In genomic region chr10:122484276-122485060, GRCh38 we compare ENCODE assay signal across 24 cellular contexts. TPM values are rescaled to one million over a fixed set of nuclear protein-coding genes. Genes with fewer than 3 reads are reported as not detected.
A peak's percentile ranks its signal among the peaks of the same experiment; 100 is the strongest.
DNase-seq lines count a peak whose midpoint lies in the region; ATAC-seq and TF ChIP-seq lines count a peak whose summit lies in the region.
"Had no signal": no experiment of that assay in that cellular context is flagged by ENCODE, and none has a peak within 500 bp of the region (broad histone marks: within the 10 kb centered on the region; RNA-seq: fewer than 3 reads in every experiment).

No MANE protein-coding gene starts in this region.

- intact Hi-C loops in Right ventricle myocardium superior (cut with DNase I), result no loop called here
- intact Hi-C loops in left cardiac atrium (cut with DNase I), result no loop called here
- intact Hi-C loops in transverse colon (cut with DNase I; ENCODE audit: low total_unique reads), result no loop called here

- H3K27ac ChIP-seq in cingulate gyrus (ENCODE audit: low read depth, low read length), result peak overlapping the region; percentile 88
- H3K27ac ChIP-seq in transverse colon, result peak overlapping the region in 3 of 4 donors; percentile 58 to 64 (median 64)
- H3K27ac ChIP-seq in neural progenitor cell, result no peak overlapping the region
- H3K27ac ChIP-seq: BLaER1, HL-60, SJCRH30 had no signal

- ATAC-seq in Right ventricle myocardium superior (ENCODE audit: poor library complexity), result no peak
- no peak for ATAC-seq in left cardiac atrium
- ATAC-seq in stimulated activated memory B cell treated with anti-CD40 and anti-IgM and Interleukin-4, amounts not matched to agents 10 μg/mL and 1 μg/mL and 100 μg/mL, for 72 hours, result no peak
- no peak for ATAC-seq in GM18505 (IDR thresholded peaks at IDR 0.05; ENCODE audit: unreplicated experiment)
- ATAC-seq: GM12878 had no signal

- peaks cover 50% of the 10 kb centered on the region for H3K36me3 Mint-ChIP-seq in osteocyte (ENCODE audit: unreplicated experiment)
- H3K36me3 Mint-ChIP-seq in stimulated activated memory B cell treated with anti-CD40 and anti-IgM and Interleukin-4, amounts not matched to agents 10 μg/mL and 1 μg/mL and 100 μg/mL, for 72 hours, result no peaks in the 10 kb centered on the region
- peaks cover 4% of the 10 kb centered on the region for H3K36me3 Mint-ChIP-seq in neural progenitor cell
- H3K36me3 Mint-ChIP-seq: IgD-negative memory B cell had no signal

- H3K4me3 Mint-ChIP-seq in osteocyte (ENCODE audit: unreplicated experiment) (no peak overlapping the region), neural progenitor cell (no peak overlapping the region)
- no peak overlapping the region for H3K4me3 Mint-ChIP-seq in stimulated activated memory B cell treated with anti-CD40 and anti-IgM and Interleukin-4, amounts not matched to agents 10 μg/mL and 1 μg/mL and 100 μg/mL, for 72 hours
- H3K4me3 Mint-ChIP-seq: CD8-positive, alpha-beta memory T cell; IgD-negative memory B cell had no signal

- H3K27me3 ChIP-seq in transverse colon (no peaks in the 10 kb centered on the region), neural progenitor cell (no peaks in the 10 kb centered on the region)
- H3K27me3 ChIP-seq: BLaER1, SJCRH30 had no signal

- H3K9me3 Mint-ChIP-seq in osteocyte (ENCODE audit: unreplicated experiment), result no peaks in the 10 kb centered on the region
- peaks cover 4% of the 10 kb centered on the region for H3K9me3 Mint-ChIP-seq in stimulated activated memory B cell treated with anti-CD40 and anti-IgM and Interleukin-4, amounts not matched to agents 10 μg/mL and 1 μg/mL and 100 μg/mL, for 72 hours
- H3K9me3 Mint-ChIP-seq in neural progenitor cell, result peaks cover 9% of the 10 kb centered on the region

- no peaks in the 10 kb centered on the region for H4K20me1 ChIP-seq in neural progenitor cell (ENCODE audit: low read depth)
- H4K20me1 ChIP-seq: BLaER1 had no signal

- H3K4me3 ChIP-seq in transverse colon (no peak overlapping the region), neural progenitor cell (no peak overlapping the region)
- H3K4me3 ChIP-seq: BLaER1, GM12878, SJCRH30 had no signal

- no peaks in the 10 kb centered on the region for H3K9me3 ChIP-seq in transverse colon
- no peaks in the 10 kb centered on the region for H3K9me3 ChIP-seq in neural progenitor cell (ENCODE audit: low read depth)
- H3K9me3 ChIP-seq: SJCRH30 had no signal

- H3K27me3 Mint-ChIP-seq in osteocyte (ENCODE audit: unreplicated experiment), result no peaks in the 10 kb centered on the region
- peaks cover 14% of the 10 kb centered on the region for H3K27me3 Mint-ChIP-seq in stimulated activated memory B cell treated with anti-CD40 and anti-IgM and Interleukin-4, amounts not matched to agents 10 μg/mL and 1 μg/mL and 100 μg/mL, for 72 hours
- peaks cover 12% of the 10 kb centered on the region for H3K27me3 Mint-ChIP-seq in neural progenitor cell (ENCODE audit: insufficient read depth, low read depth)

- H3K4me1 ChIP-seq in transverse colon (peaks cover 19 to 30% (median 23%) of the 10 kb centered on the region in 4 donors), neural progenitor cell (peaks cover 14% of the 10 kb centered on the region)
- H3K4me1 ChIP-seq: SJCRH30 had no signal

- TF ChIP-seq POLR2A in transverse colon (IDR thresholded peaks at IDR 0.05), result no peak
- TF ChIP-seq POLR2A in GM18505 (IDR thresholded peaks at IDR 0.05; ENCODE audit: borderline replicate concordance, extremely low read depth, insufficient read depth, insufficient read length), result no peak

- no peak for TF ChIP-seq EP300 in transverse colon (IDR thresholded peaks at IDR 0.05; ENCODE audit: low read depth)

- H3K4me1 Mint-ChIP-seq in osteocyte (ENCODE audit: unreplicated experiment), result peaks cover 54% of the 10 kb centered on the region
- no peaks in the 10 kb centered on the region for H3K4me1 Mint-ChIP-seq in stimulated activated memory B cell treated with anti-CD40 and anti-IgM and Interleukin-4, amounts not matched to agents 10 μg/mL and 1 μg/mL and 100 μg/mL, for 72 hours
- peaks cover 49% of the 10 kb centered on the region for H3K4me1 Mint-ChIP-seq in neural progenitor cell
- H3K4me1 Mint-ChIP-seq: IgD-negative memory B cell had no signal

- no peak overlapping the region for H2AFZ ChIP-seq in neural progenitor cell (replicated peaks)

- no peak overlapping the region for H3K9ac ChIP-seq in neural progenitor cell
- H3K9ac ChIP-seq: BLaER1 had no signal

- no peaks in the 10 kb centered on the region for H3F3A ChIP-seq in neural progenitor cell (ENCODE audit: low read depth)

- in situ Hi-C loops in transverse colon (cut with MboI; ENCODE audit: low pct_ligation_motif_present in 1 of 4, low pct_unique_long_range_greater_than_20kb in 1 of 4, low sequenced_read_pairs in 3 of 4), result no loop called here

- WGBS in transverse colon (ENCODE audit: low coverage in 1 of 2), 2 donors, result 80 to 86% methylated on average over 1 to 11 of the region's 11 CpGs

- TF ChIP-seq CTCF in osteocyte (IDR thresholded peaks at IDR 0.05), result no peak
- no peak for TF ChIP-seq CTCF in transverse colon (IDR thresholded peaks at IDR 0.05)
- no peak for TF ChIP-seq CTCF in neural progenitor cell (IDR thresholded peaks at IDR 0.05)

- DNase-seq in Right ventricle myocardium superior, result peak; percentile 27
- no peak for DNase-seq in left cardiac atrium
- no peak for DNase-seq in osteocyte (ENCODE audit: extremely low spot score, unreplicated experiment)
- DNase-seq in transverse colon, result no peak
- DNase-seq in neural progenitor cell (ENCODE audit: low spot score), result no peak
- DNase-seq: CD8-positive, alpha-beta memory T cell; GDM1; H7; NCI-H1105 treated with DMSO at 0.1 percent for 48 hours; NCI-H187 treated with DMSO at 0.1 percent for 48 hours; NCI-H2171 treated with DMSO at 0.1 percent for 48 hours; NCI-H446 treated with DMSO at 0.1 percent for 48 hours; OCI-M1; SJCRH30 had no signal

- H3K79me2 ChIP-seq in neural progenitor cell (ENCODE audit: low read depth), result no peaks in the 10 kb centered on the region

- H3K27ac Mint-ChIP-seq in osteocyte (ENCODE audit: unreplicated experiment) (peak overlapping the region; percentile 12), neural progenitor cell (no peak overlapping the region)
- no peak overlapping the region for H3K27ac Mint-ChIP-seq in stimulated activated memory B cell treated with anti-CD40 and anti-IgM and Interleukin-4, amounts not matched to agents 10 μg/mL and 1 μg/mL and 100 μg/mL, for 72 hours
- H3K27ac Mint-ChIP-seq: CD8-positive, alpha-beta memory T cell; IgD-negative memory B cell had no signal

- no peak overlapping the region for H3K4me2 ChIP-seq in neural progenitor cell
- H3K4me2 ChIP-seq: BLaER1 had no signal

- no peaks in the 10 kb centered on the region for H3K36me3 ChIP-seq in transverse colon
- H3K36me3 ChIP-seq in neural progenitor cell, result no peaks in the 10 kb centered on the region
- H3K36me3 ChIP-seq: BLaER1, SJCRH30 had no signal

RNA-seq across cellular contexts. Expression of gene HTRA1, which starts 23.1 kb away (rescaled TPM):
- 40.9 TPM for total RNA-seq in Right ventricle myocardium superior
- 10 to 100 TPM; 69.4 to 73.5 TPM for total RNA-seq in left cardiac atrium
- 1,546 and 1,638 TPM in 2 replicates for total RNA-seq in osteocyte
- 100 to 1,000 TPM in 1 of 4 donors, 10 to 100 TPM in 2, 1 to 10 TPM in 1; 7.9 to 103 (median 31.2) TPM for total RNA-seq in transverse colon
- 12.2 and 17.0 TPM in 2 replicates for total RNA-seq in neural progenitor cell (ENCODE audit: low replicate concordance)
- total RNA-seq: GM12878 had no signal

RNA-seq across cellular contexts. Expression of gene ARMS2, which starts 30.0 kb away (rescaled TPM):
- total RNA-seq in Right ventricle myocardium superior, result not detected
- total RNA-seq in left cardiac atrium, result not detected
- not detected in 2 replicates for total RNA-seq in osteocyte
- not detected for total RNA-seq in transverse colon
- not detected in 2 replicates for total RNA-seq in neural progenitor cell (ENCODE audit: low replicate concordance)
- total RNA-seq: A172; CD8-positive, alpha-beta memory T cell; GM12878; H7; LHCN-M2; RPMI7951; SJCRH30 had no signal

Comparison
In these comparisons a context has a peak if more than half of its experiments do, and no peak if none do; other contexts are left out.
1. RNA of gene HTRA1, which starts 23.1 kb away (total RNA-seq): 1,546 to 1,638 TPM in osteocyte; 69.4 to 73.5 TPM in left cardiac atrium, 40.9 TPM in Right ventricle myocardium superior (single experiment), 7.9 to 103 TPM in transverse colon and 12.2 to 17.0 TPM in neural progenitor cell; every median in the first group is over 10 times any median in the second.